Comparison of ENCODE assay signal across 9 cellular contexts in the genomic region with DNA sequence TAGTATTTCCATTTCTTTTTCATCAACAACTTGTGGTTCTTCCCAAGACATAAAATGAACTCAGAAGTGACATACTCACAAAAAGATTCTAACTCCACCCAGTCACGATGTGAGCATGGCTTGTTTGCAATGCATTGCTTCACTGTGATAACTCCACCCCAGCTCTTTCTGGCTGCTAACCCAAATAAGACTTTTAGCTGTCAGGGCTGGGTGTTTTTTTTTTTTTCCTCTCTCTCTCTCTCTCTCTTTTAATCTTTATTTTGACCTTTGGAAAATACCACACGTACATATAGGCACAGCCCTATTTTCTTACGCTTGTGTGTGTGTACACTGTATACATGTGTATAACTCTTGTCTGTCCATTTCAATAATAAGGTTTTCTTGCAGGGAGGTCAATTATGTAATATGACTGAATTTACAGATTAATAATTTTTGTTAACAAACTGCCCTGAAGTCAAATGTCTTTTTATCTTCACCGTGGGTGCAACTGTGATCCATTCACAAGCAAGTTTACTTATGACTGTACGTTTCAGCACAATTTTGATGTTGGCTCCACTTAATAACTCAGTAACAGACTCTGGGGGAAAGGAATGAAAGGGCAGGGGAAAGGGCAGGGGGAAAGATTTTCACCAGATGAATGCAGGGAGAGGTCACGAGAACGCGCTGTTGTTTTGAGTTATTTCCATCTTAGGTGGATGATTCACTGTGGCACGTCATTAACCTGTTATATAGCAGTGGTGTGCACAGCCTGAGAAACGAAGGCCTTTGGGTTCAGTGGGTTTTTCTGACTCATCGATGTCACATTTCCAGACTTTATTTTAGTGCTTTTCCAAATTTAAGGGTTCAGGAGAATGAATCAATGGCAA. TPM values are rescaled to one million over a fixed set of nuclear protein-coding genes. Genes with fewer than 3 reads are reported as not detected.
DNase-seq lines count a peak whose midpoint lies in the region; ATAC-seq and TF ChIP-seq lines count a peak whose summit lies in the region.
"Had no signal": no experiment of that assay in that cellular context is flagged by ENCODE, and none has a peak within 500 bp of the region (broad histone marks: within the 10 kb centered on the region; RNA-seq: fewer than 3 reads in every experiment).

No MANE protein-coding gene starts in this region.

- TF ChIP-seq CTCF in AG09319 (IDR thresholded peaks at IDR 0.05; ENCODE audit: low read depth, low read length) (no peak), fibroblast of mammary gland (conservative IDR thresholded peaks at IDR 0.05; ENCODE audit: control insufficient read depth, insufficient read depth, low read depth, low read length) (no peak)

- peaks cover 15% of the 10 kb centered on the region for H3K36me3 Mint-ChIP-seq in activated CD8-positive, alpha-beta memory T cell treated with anti-CD3 and anti-CD28 coated beads, Interleukin-2, amount 10 ng/mL, durations not matched to agents 7 days and 5 days

- peak overlapping the region; percentile 65 for H3K4me3 Mint-ChIP-seq in activated CD8-positive, alpha-beta memory T cell treated with anti-CD3 and anti-CD28 coated beads, Interleukin-2, amount 10 ng/mL, durations not matched to agents 7 days and 5 days
- H3K4me3 Mint-ChIP-seq: nephron had no signal

- H3K4me1 Mint-ChIP-seq in activated CD8-positive, alpha-beta memory T cell treated with anti-CD3 and anti-CD28 coated beads, Interleukin-2, amount 10 ng/mL, durations not matched to agents 7 days and 5 days = peaks cover 57% of the 10 kb centered on the region
- H3K4me1 Mint-ChIP-seq: nephron had no signal

- ATAC-seq in GM21367 (IDR thresholded peaks at IDR 0.05; ENCODE audit: unreplicated experiment) = peak; percentile 79
- peak; percentile 87 for ATAC-seq in activated CD8-positive, alpha-beta memory T cell treated with anti-CD3 and anti-CD28 coated beads, Interleukin-2, amount 10 ng/mL, durations not matched to agents 7 days and 5 days

- no peaks in the 10 kb centered on the region for H3K27me3 Mint-ChIP-seq in activated CD8-positive, alpha-beta memory T cell treated with anti-CD3 and anti-CD28 coated beads, Interleukin-2, amount 10 ng/mL, durations not matched to agents 7 days and 5 days

- peak overlapping the region; percentile 93 for H3K27ac Mint-ChIP-seq in activated CD8-positive, alpha-beta memory T cell treated with anti-CD3 and anti-CD28 coated beads, Interleukin-2, amount 10 ng/mL, durations not matched to agents 7 days and 5 days

- no peaks in the 10 kb centered on the region for H3K9me3 Mint-ChIP-seq in activated CD8-positive, alpha-beta memory T cell treated with anti-CD3 and anti-CD28 coated beads, Interleukin-2, amount 10 ng/mL, durations not matched to agents 7 days and 5 days (ENCODE audit: low read depth)
- H3K9me3 Mint-ChIP-seq: nephron had no signal

- H3K27ac ChIP-seq in substantia nigra (ENCODE audit: low read depth, low read length, poor library complexity, severe bottlenecking) = no peak overlapping the region

- CTCF ChIA-PET in activated CD8-positive, alpha-beta memory T cell treated with anti-CD3 and anti-CD28 coated beads, Interleukin-2, amount 10 ng/mL, durations not matched to agents 7 days and 5 days (lab: Charles Lee) = interaction anchor here (1.0 kb wide), 1 partner anchor 40 kb away, joined by 4 read pairs; no protein-coding TSS in a partner anchor

- DNase-seq in AG09319 (ENCODE audit: extremely low read depth, low read depth) (peak; percentile 90), HPDE6-E6E7 (ENCODE audit: extremely low spot score) (peak; percentile 12), fibroblast of mammary gland (ENCODE audit: low read depth) (peak; percentile 100), substantia nigra (lab: John Stamatoyannopoulos, UW) (no peak), NCI-H69 (lab: John Stamatoyannopoulos, UW) (no peak)
- DNase-seq in activated CD8-positive, alpha-beta memory T cell treated with anti-CD3 and anti-CD28 coated beads, Interleukin-2, amount 10 ng/mL, durations not matched to agents 7 days and 5 days = peak; percentile 84
- peak; percentile 55 to 72 (median 61) for DNase-seq in stimulated activated CD4-positive, alpha-beta T cell treated with anti-CD3 and anti-CD28 coated beads, Interleukin-12 subunit alpha, Interleukin-12 subunit beta, amount 100 ng/mL, for 48 hours (ENCODE audit: low read depth in 2 of 3, low spot score in 1 of 3)

- peak overlapping the region; percentile 23 for H3K4me3 ChIP-seq in fibroblast of mammary gland (ENCODE audit: control insufficient read depth, low read depth, low read length)

RNA-seq across cellular contexts. Expression of a gene that starts 49.1 kb away (rescaled TPM):
- total RNA-seq in activated CD8-positive, alpha-beta memory T cell treated with anti-CD3 and anti-CD28 coated beads, Interleukin-2, amount 10 ng/mL, durations not matched to agents 7 days and 5 days = 10 to 100 TPM; 73.2 to 73.8 TPM

Comparison
In these comparisons a context has a peak if more than half of its experiments do, and no peak if none do; other contexts are left out.
1. DNase-seq: peak in AG09319 (single experiment), HPDE6-E6E7 (single experiment), activated CD8-positive, alpha-beta memory T cell treated with anti-CD3 and anti-CD28 coated beads, Interleukin-2, amount 10 ng/mL, durations not matched to agents 7 days and 5 days (single experiment), fibroblast of mammary gland (single experiment) and stimulated activated CD4-positive, alpha-beta T cell treated with anti-CD3 and anti-CD28 coated beads, Interleukin-12 subunit alpha, Interleukin-12 subunit beta, amount 100 ng/mL, for 48 hours (3 of 3); none in substantia nigra (0 of 49) and NCI-H69 (single experiment).